In genomic region chr15:60370804-60371700, GRCh38 we compare ENCODE assay signal across 9 cellular contexts. TPM values are rescaled to one million over a fixed set of nuclear protein-coding genes. Genes with fewer than 3 reads are reported as not detected.
DNase-seq lines count a peak whose midpoint lies in the region; ATAC-seq and TF ChIP-seq lines count a peak whose summit lies in the region.
"Had no signal": no experiment of that assay in that cellular context is flagged by ENCODE, and none has a peak within 500 bp of the region (broad histone marks: within the 10 kb centered on the region; RNA-seq: fewer than 3 reads in every experiment).

No MANE protein-coding gene starts in this region.

- H3K27ac ChIP-seq in CD4-positive, alpha-beta memory T cell (ENCODE audit: low read depth, low read length): no peak overlapping the region
- peak overlapping the region; percentile 37 to 81 (median 56) for H3K27ac ChIP-seq in body of pancreas
- H3K27ac ChIP-seq: HL-60 had no signal

- peak overlapping the region; percentile 22 to 91 (median 61) for H3K27ac Mint-ChIP-seq in CD4-positive, alpha-beta memory T cell
- H3K27ac Mint-ChIP-seq in type B pancreatic cell: peak overlapping the region; percentile 70

- TF ChIP-seq CTCF in body of pancreas (IDR thresholded peaks at IDR 0.05) (no peak), type B pancreatic cell (conservative IDR thresholded peaks at IDR 0.05) (no peak)

- peaks cover 5% of the 10 kb centered on the region for H3K4me1 ChIP-seq in CD4-positive, alpha-beta memory T cell (ENCODE audit: insufficient read depth, low read length)
- H3K4me1 ChIP-seq in body of pancreas: peaks cover 59% of the 10 kb centered on the region

- no peaks in the 10 kb centered on the region for H3K9me3 ChIP-seq in CD4-positive, alpha-beta memory T cell (ENCODE audit: control insufficient read depth in 1 of 2, low read length in 2 of 2)
- H3K9me3 ChIP-seq in body of pancreas: no peaks in the 10 kb centered on the region

- H3K27me3 ChIP-seq in CD4-positive, alpha-beta memory T cell (ENCODE audit: insufficient read depth, low read length): no peaks in the 10 kb centered on the region
- H3K27me3 ChIP-seq in body of pancreas: no peaks in the 10 kb centered on the region

- no peak for DNase-seq in CD4-positive, alpha-beta memory T cell
- DNase-seq in NCI-H1092 (lab: John Stamatoyannopoulos, UW) (peak; percentile 46), body of pancreas (peak; percentile 53 to 79 (median 72)), left lobe of liver (ENCODE audit: low spot score) (no peak), type B pancreatic cell (ENCODE audit: extremely low spot score, unreplicated experiment) (no peak), MV-4-11 (lab: John Stamatoyannopoulos, UW) (no peak), GM19240 (ENCODE audit: insufficient read length, low spot score) (no peak)

- peaks cover 30% of the 10 kb centered on the region for H3K36me3 ChIP-seq in CD4-positive, alpha-beta memory T cell (ENCODE audit: insufficient read depth, low read length)
- no peaks in the 10 kb centered on the region for H3K36me3 ChIP-seq in body of pancreas (replicated peaks in 1 of 2; ENCODE audit: insufficient read depth in 1 of 2, low read depth in 2 of 2)

- H3K27me3 Mint-ChIP-seq in CD4-positive, alpha-beta memory T cell: no peaks in the 10 kb centered on the region
- H3K27me3 Mint-ChIP-seq in type B pancreatic cell: no peaks in the 10 kb centered on the region

- TF ChIP-seq POLR2A in body of pancreas (IDR thresholded peaks at IDR 0.05): peak in 1 of 3 donors; percentile 30

- CTCF ChIA-PET in CD4-positive, alpha-beta memory T cell (lab: Charles Lee; ENCODE audit: partially characterized antibody): no interaction called here

- peaks cover 29 to 60% of the 10 kb centered on the region in 2 donors for H3K36me3 Mint-ChIP-seq in CD4-positive, alpha-beta memory T cell
- H3K36me3 Mint-ChIP-seq in type B pancreatic cell: peaks cover 48% of the 10 kb centered on the region

- peak; percentile 75 for ATAC-seq in body of pancreas
- ATAC-seq in left lobe of liver: peak; percentile 21
- ATAC-seq in HG02970 (IDR thresholded peaks at IDR 0.05; ENCODE audit: low FRiP score, unreplicated experiment): no peak

- no peak overlapping the region for H3K4me3 ChIP-seq in CD4-positive, alpha-beta memory T cell (ENCODE audit: low read length in 2 of 2)
- H3K4me3 ChIP-seq in body of pancreas: no peak overlapping the region

- peaks cover 14 to 21% (median 19%) of the 10 kb centered on the region in 4 donors for H3K4me1 Mint-ChIP-seq in CD4-positive, alpha-beta memory T cell
- peaks cover 48% of the 10 kb centered on the region for H3K4me1 Mint-ChIP-seq in type B pancreatic cell (ENCODE audit: unreplicated experiment)

- intact Hi-C loops in CD4-positive, alpha-beta memory T cell (cut with micrococcal nuclease): no loop called here
- intact Hi-C loops in body of pancreas (cut with DNase I): no loop called here

- H3K4me3 Mint-ChIP-seq in CD4-positive, alpha-beta memory T cell: no peak overlapping the region
- peak overlapping the region; percentile 55 for H3K4me3 Mint-ChIP-seq in type B pancreatic cell

- H3K9me3 Mint-ChIP-seq in CD4-positive, alpha-beta memory T cell: no peaks in the 10 kb centered on the region
- no peaks in the 10 kb centered on the region for H3K9me3 Mint-ChIP-seq in type B pancreatic cell

- POLR2A ChIA-PET in CD4-positive, alpha-beta memory T cell (lab: Charles Lee; ENCODE audit: partially characterized antibody): interaction anchor here (0.9 kb wide), 1 partner anchor 27 kb away, joined by 3 read pairs; the partner anchor contains the start of gene ANXA2

- 60 to 65% methylated on average over 11 to 13 of the region's 13 CpGs for WGBS in body of pancreas, 2 donors

RNA-seq across cellular contexts. Expression of gene ANXA2, which starts 26.7 kb away (rescaled TPM):
- 100 to 1,000 TPM; 148 to 160 TPM for total RNA-seq in CD4-positive, alpha-beta memory T cell
- polyA plus RNA-seq in CD4-positive, alpha-beta memory T cell: 100 to 1,000 TPM; 561 to 682 TPM
- total RNA-seq in body of pancreas (100 to 1,000 TPM; 265 to 341 TPM), left lobe of liver (61.3 TPM), type B pancreatic cell (ENCODE audit: low replicate concordance) (493 and 1,531 TPM in 2 replicates)

Comparison
In these comparisons a context has a peak if more than half of its experiments do, and no peak if none do; other contexts are left out.
1. DNase-seq: peak in NCI-H1092 (single experiment) and body of pancreas (4 of 4); none in CD4-positive, alpha-beta memory T cell (0 of 5), left lobe of liver (single experiment), type B pancreatic cell (single experiment), MV-4-11 (single experiment) and GM19240 (single experiment).